In the genomic region with DNA sequence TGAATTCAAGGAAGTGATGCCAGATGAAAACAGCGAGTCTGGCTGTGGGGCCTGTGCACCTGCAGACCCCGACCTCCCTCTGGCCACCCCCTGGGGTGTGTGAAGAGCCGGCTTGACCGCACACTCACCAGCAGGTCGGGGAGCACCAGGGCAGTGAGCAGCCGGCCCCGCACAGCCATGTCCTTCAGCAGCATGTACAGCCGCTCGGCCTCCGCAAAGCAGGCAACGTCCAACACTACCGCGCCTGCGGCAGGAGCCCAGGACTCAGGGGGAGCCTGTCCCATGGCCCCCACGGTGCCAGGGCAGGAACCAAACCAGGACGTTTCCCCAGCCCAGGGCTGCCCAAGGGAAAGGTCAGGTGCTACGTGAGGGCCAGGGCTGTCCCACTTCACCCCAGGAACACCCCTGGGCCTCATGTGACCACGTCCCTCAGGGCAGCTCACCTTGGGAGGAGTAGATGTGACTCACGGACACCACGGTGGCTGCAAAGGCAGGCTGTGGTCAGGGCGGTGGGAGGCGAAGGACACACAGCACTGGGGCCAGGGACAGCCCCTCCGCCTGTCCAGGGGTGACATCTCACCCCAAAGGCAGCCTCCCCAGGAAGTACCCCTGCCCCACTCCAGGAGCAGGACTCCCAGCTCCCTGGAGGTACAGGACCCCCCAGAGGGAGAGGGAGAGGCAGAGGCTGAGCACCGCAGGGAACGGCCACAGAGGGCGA, we compare ENCODE assay signal across 19 cellular contexts. TPM values are rescaled to one million over a fixed set of nuclear protein-coding genes. Genes with fewer than 3 reads are reported as not detected.
A peak's percentile ranks its signal among the peaks of the same experiment; 100 is the strongest.
DNase-seq lines count a peak whose midpoint lies in the region; ATAC-seq, FAIRE-seq and TF ChIP-seq lines count a peak whose summit lies in the region.
"Had no signal": no experiment of that assay in that cellular context is flagged by ENCODE, and none has a peak within 500 bp of the region (broad histone marks: within the 10 kb centered on the region; RNA-seq: fewer than 3 reads in every experiment).

No MANE protein-coding gene starts in this region.

- in situ Hi-C loops in K562 (cut with MboI) = no loop called here

- no peak overlapping the region for H2BK15ac ChIP-seq in mesenchymal stem cell (ENCODE audit: low read depth, poor library complexity, severe bottlenecking)

- no peak overlapping the region for H3K27ac ChIP-seq in K562 (ENCODE audit: extremely low read depth, low read depth, low read length)
- no peak overlapping the region for H3K27ac ChIP-seq in osteoblast (ENCODE audit: low read depth, low read length)
- no peak overlapping the region for H3K27ac ChIP-seq in mesenchymal stem cell (ENCODE audit: low read length, poor library complexity, severe bottlenecking)
- H3K27ac ChIP-seq: GM23248 had no signal

- TF ChIP-seq RAD21 in K562 (CRISPR knock-in tag; conservative IDR thresholded peaks at IDR 0.05 in 1 of 2, IDR thresholded peaks at IDR 0.05 in 1 of 2) = no peak

- H3K9ac ChIP-seq in K562 (ENCODE audit: insufficient read depth in 1 of 2, low read depth in 2 of 2, low read length in 2 of 2) = no peak overlapping the region; a peak in 1 of 4 replicates
- H3K9ac ChIP-seq in mesenchymal stem cell (ENCODE audit: low read length) = no peak overlapping the region
- H3K9ac ChIP-seq: GM23248 had no signal

- H3K27me3 ChIP-seq in K562 (ENCODE audit: control insufficient read depth in 2 of 2, insufficient read depth in 2 of 2, low read length in 2 of 2) = no peaks in the 10 kb centered on the region
- no peaks in the 10 kb centered on the region for H3K27me3 ChIP-seq in osteoblast (ENCODE audit: insufficient read depth, low read length)
- H3K27me3 ChIP-seq in mesenchymal stem cell (ENCODE audit: control insufficient read depth in 1 of 2, insufficient read depth in 1 of 2, low read length in 2 of 2) = no peaks in the 10 kb centered on the region

- no peak overlapping the region for H3K27ac Mint-ChIP-seq in natural killer cell treated with Interleukin-12 subunit alpha and Interleukin-12 subunit beta and Interleukin-15 and Interleukin-18, amount 100 ng/mL, for 72 hours
- H3K27ac Mint-ChIP-seq in natural killer cell (no peak overlapping the region), osteocyte (ENCODE audit: unreplicated experiment) (no peak overlapping the region)
- H3K27ac Mint-ChIP-seq: CD14-positive monocyte; CD8-positive, alpha-beta T cell had no signal

- H2AK5ac ChIP-seq in mesenchymal stem cell (ENCODE audit: low read length, severe bottlenecking) = no peak overlapping the region

- H3K9me3 ChIP-seq in K562 (replicated peaks; ENCODE audit: control insufficient read depth, insufficient read depth, low read depth, low read length) (no peaks in the 10 kb centered on the region), osteoblast (ENCODE audit: low read depth, low read length) (no peaks in the 10 kb centered on the region), mesenchymal stem cell (ENCODE audit: control insufficient read depth, low read length) (no peaks in the 10 kb centered on the region)

- no peak overlapping the region for H2BK12ac ChIP-seq in mesenchymal stem cell (ENCODE audit: low read length in 2 of 2)

- H3K79me2 ChIP-seq in K562 (ENCODE audit: control insufficient read depth, insufficient read depth, low read length) (no peaks in the 10 kb centered on the region), osteoblast (ENCODE audit: insufficient read depth, low read length) (peaks cover 1% of the 10 kb centered on the region)

- H3K27me3 Mint-ChIP-seq in natural killer cell treated with Interleukin-12 subunit alpha and Interleukin-12 subunit beta and Interleukin-15 and Interleukin-18, amount 100 ng/mL, for 72 hours = no peaks in the 10 kb centered on the region
- no peaks in the 10 kb centered on the region for H3K27me3 Mint-ChIP-seq in natural killer cell (ENCODE audit: low read depth in 2 of 2)
- no peaks in the 10 kb centered on the region for H3K27me3 Mint-ChIP-seq in osteocyte (ENCODE audit: unreplicated experiment)

- H3K9me3 Mint-ChIP-seq in natural killer cell treated with Interleukin-12 subunit alpha and Interleukin-12 subunit beta and Interleukin-15 and Interleukin-18, amount 100 ng/mL, for 72 hours = no peaks in the 10 kb centered on the region
- H3K9me3 Mint-ChIP-seq in natural killer cell = no peaks in the 10 kb centered on the region
- H3K9me3 Mint-ChIP-seq in osteocyte (ENCODE audit: unreplicated experiment) = no peaks in the 10 kb centered on the region
- H3K9me3 Mint-ChIP-seq: CD14-positive monocyte; CD8-positive, alpha-beta T cell had no signal

- H3K4me2 ChIP-seq in K562 (ENCODE audit: insufficient read depth, low read length) (no peak overlapping the region), osteoblast (ENCODE audit: insufficient read depth, low read length) (no peak overlapping the region), mesenchymal stem cell (ENCODE audit: low read length, poor library complexity, severe bottlenecking) (no peak overlapping the region)

- no peak overlapping the region for H3K23ac ChIP-seq in mesenchymal stem cell (ENCODE audit: low read length in 2 of 2)

- POLR2A ChIA-PET in K562 (lab: Yijun Ruan, JAX) = interaction anchor here (0.7 kb wide), 1 partner anchor 58 kb away, joined by 3 read pairs; no protein-coding TSS in a partner anchor

- H4K20me1 ChIP-seq in K562 (replicated peaks; ENCODE audit: control insufficient read depth, insufficient read depth, low read length) = no peaks in the 10 kb centered on the region
- H4K20me1 ChIP-seq in osteoblast (ENCODE audit: insufficient read depth, low read length) = peaks cover 6% of the 10 kb centered on the region

- no peak overlapping the region for H3K4ac ChIP-seq in mesenchymal stem cell (ENCODE audit: low read depth in 1 of 2, low read length in 2 of 2)

- no peak overlapping the region for H2AFZ ChIP-seq in K562 (ENCODE audit: low read depth, low read length)
- H2AFZ ChIP-seq in osteoblast (ENCODE audit: low read length) = no peak overlapping the region
- H2AFZ ChIP-seq in mesenchymal stem cell (ENCODE audit: low read depth, low read length) = no peak overlapping the region
- H2AFZ ChIP-seq: GM23248 had no signal

- ATAC-seq in natural killer cell treated with Interleukin-12 subunit alpha and Interleukin-12 subunit beta and Interleukin-15 and Interleukin-18, amount 100 ng/mL, for 72 hours = no peak
- ATAC-seq in natural killer cell (no peak), K562 (no peak)
- ATAC-seq: CD8-positive, alpha-beta T cell; HCT116 had no signal

- H4K8ac ChIP-seq in mesenchymal stem cell (ENCODE audit: low read length) = no peak overlapping the region

- 80% methylated on average over 23 of the region's 26 CpGs for WGBS in K562 (ENCODE audit: insufficient coverage, low coverage, missing lambda C conversion rate)
- WGBS in mesenchymal stem cell = 91% methylated on average over 26 of the region's 26 CpGs

- CTCF ChIA-PET in K562 (lab: Yijun Ruan, JAX; ENCODE audit: low intra/inter-chr PET ratio) = no interaction called here

- intact Hi-C loops in natural killer cell (cut with micrococcal nuclease) (no loop called here), K562 (cut with micrococcal nuclease) (no loop called here)

- H3K14ac ChIP-seq in mesenchymal stem cell (ENCODE audit: low read length in 2 of 2) = no peak overlapping the region

- H3K18ac ChIP-seq in mesenchymal stem cell (ENCODE audit: low read depth in 1 of 2, low read length in 2 of 2) = no peak overlapping the region

- peaks cover 2 to 7% of the 10 kb centered on the region in 2 donors for H3K4me1 Mint-ChIP-seq in natural killer cell treated with Interleukin-12 subunit alpha and Interleukin-12 subunit beta and Interleukin-15 and Interleukin-18, amount 100 ng/mL, for 72 hours (ENCODE audit: low read depth in 2 of 2)
- H3K4me1 Mint-ChIP-seq in natural killer cell (peaks cover under 1 to 21% of the 10 kb centered on the region in 2 donors), osteocyte (ENCODE audit: unreplicated experiment) (no peaks in the 10 kb centered on the region)

- H2BK120ac ChIP-seq in mesenchymal stem cell (ENCODE audit: low read depth, low read length) = no peak overlapping the region

- peaks cover 23% of the 10 kb centered on the region; the same call in 1 of the 3 replicates for H3K36me3 ChIP-seq in K562 (ENCODE audit: control insufficient read depth, insufficient read depth, low read length)
- H3K36me3 ChIP-seq in osteoblast (ENCODE audit: insufficient read depth, low read length) = peaks cover 10% of the 10 kb centered on the region
- peaks cover 52 to 93% of the 10 kb centered on the region in 2 experiments for H3K36me3 ChIP-seq in mesenchymal stem cell (ENCODE audit: control insufficient read depth in 1 of 2, insufficient read depth in 2 of 2, low read depth in 1 of 2, low read length in 2 of 2)

- FAIRE-seq in K562 (lab: Jason Lieb, UNC) = no peak
- FAIRE-seq: D721Med, G401.6, GM12891, H54 had no signal

- H4K91ac ChIP-seq in mesenchymal stem cell (ENCODE audit: low read length) = no peak overlapping the region

- peaks cover 10% of the 10 kb centered on the region for H3K79me1 ChIP-seq in mesenchymal stem cell (replicated peaks; ENCODE audit: low read length, poor library complexity, severe bottlenecking)

- TF ChIP-seq EP300 in K562 (IDR thresholded peaks at IDR 0.05; ENCODE audit: low read length) = no peak

- H2BK5ac ChIP-seq in mesenchymal stem cell (ENCODE audit: low read depth, low read length, poor library complexity, severe bottlenecking) = no peak overlapping the region

- no peak for TF ChIP-seq POLR2A in K562 (conservative IDR thresholded peaks at IDR 0.05)

- H3K4me1 ChIP-seq in K562 (replicated peaks in 1 of 2; ENCODE audit: control insufficient read depth in 2 of 2, insufficient read depth in 2 of 2, low read length in 2 of 2) (peaks cover 0 to 47% of the 10 kb centered on the region in 2 experiments; a peak in 2 of 5 replicates), osteoblast (ENCODE audit: insufficient read depth, low read length) (no peaks in the 10 kb centered on the region), mesenchymal stem cell (ENCODE audit: control insufficient read depth, insufficient read depth, low read depth, low read length) (peaks cover 21% of the 10 kb centered on the region)

- no TSS peak for BruUV-seq in K562 (replicated peaks; lab: Mats Ljungman, UMichigan)

- no peak overlapping the region for H3K4me3 Mint-ChIP-seq in natural killer cell treated with Interleukin-12 subunit alpha and Interleukin-12 subunit beta and Interleukin-15 and Interleukin-18, amount 100 ng/mL, for 72 hours
- H3K4me3 Mint-ChIP-seq in natural killer cell = no peak overlapping the region
- H3K4me3 Mint-ChIP-seq in osteocyte (ENCODE audit: unreplicated experiment) = no peak overlapping the region
- H3K4me3 Mint-ChIP-seq: CD14-positive monocyte; CD8-positive, alpha-beta T cell had no signal

- H3K9me1 ChIP-seq in K562 (ENCODE audit: control insufficient read depth, insufficient read depth, low read length) = no peaks in the 10 kb centered on the region

- H3K4me3 ChIP-seq in K562 (no peak overlapping the region), osteoblast (ENCODE audit: insufficient read depth, low read length) (no peak overlapping the region), mesenchymal stem cell (ENCODE audit: insufficient read depth in 1 of 2, low read depth in 1 of 2, low read length in 2 of 2) (no peak overlapping the region)
- H3K4me3 ChIP-seq: GM23248 had no signal

- peak; percentile 58 for DNase-seq in natural killer cell treated with Interleukin-12 subunit alpha and Interleukin-12 subunit beta and Interleukin-15 and Interleukin-18, amount 100 ng/mL, for 72 hours (ENCODE audit: low spot score)
- DNase-seq in natural killer cell (no peak), K562 (ENCODE audit: extremely low read depth in 1 of 4, low spot score in 3 of 4) (no peak), osteoblast (ENCODE audit: insufficient read length, low spot score, missing footprints) (peak; percentile 88), mesenchymal stem cell (no peak), osteocyte (ENCODE audit: extremely low spot score, unreplicated experiment) (no peak)
- DNase-seq: CD8-positive, alpha-beta T cell; COR-L47; DMS153; DMS79 treated with DMSO at 0.1 percent for 48 hours; EL; GM23248 had no signal

- no peaks in the 10 kb centered on the region for H3K36me3 Mint-ChIP-seq in natural killer cell treated with Interleukin-12 subunit alpha and Interleukin-12 subunit beta and Interleukin-15 and Interleukin-18, amount 100 ng/mL, for 72 hours
- H3K36me3 Mint-ChIP-seq in natural killer cell = no peaks in the 10 kb centered on the region
- no peaks in the 10 kb centered on the region for H3K36me3 Mint-ChIP-seq in osteocyte (ENCODE audit: unreplicated experiment)

- TF ChIP-seq CTCF in natural killer cell (IDR thresholded peaks at IDR 0.05) (no peak), K562 (IDR thresholded peaks at IDR 0.05 in 2 of 3, conservative IDR thresholded peaks at IDR 0.05 in 1 of 3; ENCODE audit: insufficient read depth in 2 of 3, low read depth in 1 of 3, low read length in 3 of 3) (0 out of 6 replicates have a peak, but pooled peaks of 1 of the 3 experiments have one; percentile 2), osteoblast (IDR thresholded peaks at IDR 0.05; ENCODE audit: extremely low read depth, low read depth, low read length) (no peak), osteocyte (IDR thresholded peaks at IDR 0.05) (no peak)

RNA-seq across cellular contexts. Expression of gene DGKQ, which starts 8.2 kb away (rescaled TPM):
- 10 to 100 TPM; 15.4 to 19.6 TPM for total RNA-seq in natural killer cell treated with Interleukin-12 subunit alpha and Interleukin-12 subunit beta and Interleukin-15 and Interleukin-18, amount 100 ng/mL, for 72 hours
- total RNA-seq in natural killer cell (10 to 100 TPM; 64.2 to 79.5 (median 65.2) TPM), K562 (2014; rRNA removed) (17.0 and 19.1 TPM in 2 replicates), K562 (2014; rRNA removed; fragmentation: Illumina TruSeq; extraction: Trizol) (1.2 and 1.7 TPM in 2 replicates), K562 (2015; rRNA removed; fragmentation: Illumina TruSeq; extraction: Trizol) (6.1 and 6.3 TPM in 2 replicates), K562 (2021) (18.4 and 22.0 TPM in 2 replicates), osteoblast (10.3 and 15.2 TPM in 2 replicates), osteocyte (17.9 and 18.5 TPM in 2 replicates)
- total RNA-seq in K562 (2011; cell fraction: chromatin; rRNA removed; ENCODE audit: low replicate concordance) = 27.1 and 96.1 TPM in 2 replicates
- 70.2 and 86.6 TPM in 2 replicates for total RNA-seq in K562 (2011; cell fraction: nucleolus; rRNA removed)
- total RNA-seq in K562 (2011; cell fraction: nucleoplasm; rRNA removed) = 28.7 and 35.0 TPM in 2 replicates
- polyA plus RNA-seq in K562 (2011; rRNA removed) (5.6 and 6.8 TPM in 2 replicates), K562 (2014; fragmentation: Illumina TruSeq; extraction: Trizol) (2.6 and 7.3 TPM in 2 replicates), K562 (2014; fragmentation: Nextera tagmentation; extraction: Ambion mirVana) (under 1 TPM; 0.17 to 0.27 TPM), K562 (2014; rRNA removed) (15.3 and 15.7 TPM in 2 replicates)
- 5.6 and 16.4 TPM in 2 replicates for polyA plus RNA-seq in K562 (2011; cell fraction: cytosol; rRNA removed)
- polyA plus RNA-seq in K562 (2011; cell fraction: nucleus; rRNA removed) = 86.6 and 144 TPM in 2 replicates
- 13.1 and 23.6 TPM in 2 replicates for polyA plus RNA-seq in K562 (2012)
- polyA minus RNA-seq in K562 (2011; rRNA and poly(A)+ RNA removed) = 1.9 and 2.5 TPM in 2 replicates
- 5.5 and 7.7 TPM in 2 replicates for polyA minus RNA-seq in K562 (2011; cell fraction: cytosol; rRNA and poly(A)+ RNA removed)
- 17.1 and 17.2 TPM in 2 replicates for polyA minus RNA-seq in K562 (2011; cell fraction: nucleus; rRNA and poly(A)+ RNA removed)
- 5.2 TPM for polyA plus RNA-seq in mesenchymal stem cell (2013, experiment 1 of 2)
- 5.1 TPM for polyA plus RNA-seq in mesenchymal stem cell (2013, experiment 2 of 2)

RNA-seq across cellular contexts. Expression of gene IDUA, which starts 21.6 kb away (rescaled TPM):
- total RNA-seq in natural killer cell treated with Interleukin-12 subunit alpha and Interleukin-12 subunit beta and Interleukin-15 and Interleukin-18, amount 100 ng/mL, for 72 hours = 10 to 100 TPM; 15.7 to 17.5 TPM
- total RNA-seq in natural killer cell (10 to 100 TPM; 38.7 to 43.6 (median 43.0) TPM), K562 (2014; rRNA removed) (9.9 and 10.1 TPM in 2 replicates), K562 (2014; rRNA removed; fragmentation: Illumina TruSeq; extraction: Trizol) (0.26 and 0.69 TPM in 2 replicates), K562 (2015; rRNA removed; fragmentation: Illumina TruSeq; extraction: Trizol) (3.1 and 4.8 TPM in 2 replicates), K562 (2021) (13.6 and 16.1 TPM in 2 replicates), osteoblast (23.0 and 26.4 TPM in 2 replicates), osteocyte (58.0 and 67.8 TPM in 2 replicates)
- 7.8 and 35.6 TPM in 2 replicates for total RNA-seq in K562 (2011; cell fraction: chromatin; rRNA removed; ENCODE audit: low replicate concordance)
- 35.8 and 36.4 TPM in 2 replicates for total RNA-seq in K562 (2011; cell fraction: nucleolus; rRNA removed)
- total RNA-seq in K562 (2011; cell fraction: nucleoplasm; rRNA removed) = 12.5 and 18.8 TPM in 2 replicates
- polyA plus RNA-seq in K562 (2011; rRNA removed) (1.2 and 2.2 TPM in 2 replicates), K562 (2014; fragmentation: Illumina TruSeq; extraction: Trizol) (0.30 and 1.2 TPM in 2 replicates), K562 (2014; fragmentation: Nextera tagmentation; extraction: Ambion mirVana) (under 1 TPM; 0.04 to 0.13 TPM), K562 (2014; rRNA removed) (11.2 and 14.1 TPM in 2 replicates)
- polyA plus RNA-seq in K562 (2011; cell fraction: cytosol; rRNA removed) = 0.90 and 2.8 TPM in 2 replicates
- 34.5 and 72.8 TPM in 2 replicates for polyA plus RNA-seq in K562 (2011; cell fraction: nucleus; rRNA removed)
- polyA plus RNA-seq in K562 (2012) = 9.8 and 26.2 TPM in 2 replicates
- polyA minus RNA-seq in K562 (2011; rRNA and poly(A)+ RNA removed) = 0.36 and 0.70 TPM in 2 replicates
- 7.3 and 13.7 TPM in 2 replicates for polyA minus RNA-seq in K562 (2011; cell fraction: cytosol; rRNA and poly(A)+ RNA removed)
- 10.0 and 12.1 TPM in 2 replicates for polyA minus RNA-seq in K562 (2011; cell fraction: nucleus; rRNA and poly(A)+ RNA removed)
- polyA plus RNA-seq in mesenchymal stem cell (2013, experiment 1 of 2) = 14.5 TPM
- polyA plus RNA-seq in mesenchymal stem cell (2013, experiment 2 of 2) = 13.8 TPM

RNA-seq across cellular contexts. Expression of gene SLC26A1, which starts 28.0 kb away (rescaled TPM):
- under 1 TPM in 1 of 2 donors, not detected in 1; 0.88 TPM for total RNA-seq in natural killer cell treated with Interleukin-12 subunit alpha and Interleukin-12 subunit beta and Interleukin-15 and Interleukin-18, amount 100 ng/mL, for 72 hours
- total RNA-seq in natural killer cell = under 1 TPM; 0.19 to 0.80 (median 0.61) TPM
- 5.5 and 11.7 TPM in 2 replicates for total RNA-seq in K562 (2011; cell fraction: chromatin; rRNA removed; ENCODE audit: low replicate concordance)
- 8.4 and 9.3 TPM in 2 replicates for total RNA-seq in K562 (2011; cell fraction: nucleolus; rRNA removed)
- 4.1 and 4.2 TPM in 2 replicates for total RNA-seq in K562 (2011; cell fraction: nucleoplasm; rRNA removed)
- total RNA-seq in K562 (2014; rRNA removed) = 1.6 TPM in 2 replicates
- total RNA-seq in K562 (2014; rRNA removed; fragmentation: Illumina TruSeq; extraction: Trizol) = 0.40 and 0.96 TPM in 2 replicates
- total RNA-seq in K562 (2015; rRNA removed; fragmentation: Illumina TruSeq; extraction: Trizol) = 1.8 and 2.2 TPM in 2 replicates
- 3.1 and 4.2 TPM in 2 replicates for total RNA-seq in K562 (2021)
- polyA plus RNA-seq in K562 (2011; rRNA removed) = 0.95 and 2.0 TPM in 2 replicates
- polyA plus RNA-seq in K562 (2011; cell fraction: cytosol; rRNA removed) = 1.0 and 2.7 TPM in 2 replicates
- 9.1 and 12.1 TPM in 2 replicates for polyA plus RNA-seq in K562 (2011; cell fraction: nucleus; rRNA removed)
- 4.4 and 8.2 TPM in 2 replicates for polyA plus RNA-seq in K562 (2012)
- 0.56 and 0.69 TPM in 2 replicates for polyA plus RNA-seq in K562 (2014; fragmentation: Illumina TruSeq; extraction: Trizol)
- polyA plus RNA-seq in K562 (2014; fragmentation: Nextera tagmentation; extraction: Ambion mirVana) = under 1 TPM; 0.11 to 0.24 TPM
- 1.4 and 2.1 TPM in 2 replicates for polyA plus RNA-seq in K562 (2014; rRNA removed)
- 0.51 and 0.74 TPM in 2 replicates for polyA minus RNA-seq in K562 (2011; rRNA and poly(A)+ RNA removed)
- polyA minus RNA-seq in K562 (2011; cell fraction: cytosol; rRNA and poly(A)+ RNA removed) = 1.7 TPM in 2 replicates
- 3.9 and 6.3 TPM in 2 replicates for polyA minus RNA-seq in K562 (2011; cell fraction: nucleus; rRNA and poly(A)+ RNA removed)
- total RNA-seq in osteoblast = 0.36 and 0.59 TPM in 2 replicates
- polyA plus RNA-seq in mesenchymal stem cell (2013, experiment 1 of 2) = 0.15 TPM
- 0.26 TPM for polyA plus RNA-seq in mesenchymal stem cell (2013, experiment 2 of 2)
- total RNA-seq in osteocyte = 0.78 and 0.83 TPM in 2 replicates
- polyA plus RNA-seq: BJ had no signal

RNA-seq across cellular contexts. Expression of gene TMEM175, which starts 32.9 kb away (rescaled TPM):
- total RNA-seq in natural killer cell treated with Interleukin-12 subunit alpha and Interleukin-12 subunit beta and Interleukin-15 and Interleukin-18, amount 100 ng/mL, for 72 hours = 10 to 100 TPM; 26.5 to 29.2 TPM
- total RNA-seq in natural killer cell (10 to 100 TPM; 72.8 to 79.8 (median 73.2) TPM), K562 (2014; rRNA removed) (14.9 and 17.7 TPM in 2 replicates), K562 (2014; rRNA removed; fragmentation: Illumina TruSeq; extraction: Trizol) (2.4 and 3.7 TPM in 2 replicates), K562 (2015; rRNA removed; fragmentation: Illumina TruSeq; extraction: Trizol) (9.4 and 9.5 TPM in 2 replicates), K562 (2021) (13.8 and 16.9 TPM in 2 replicates), osteoblast (12.4 and 13.8 TPM in 2 replicates), osteocyte (37.2 and 39.7 TPM in 2 replicates)
- total RNA-seq in K562 (2011; cell fraction: chromatin; rRNA removed; ENCODE audit: low replicate concordance) = 55.5 and 132 TPM in 2 replicates
- 80.9 and 84.2 TPM in 2 replicates for total RNA-seq in K562 (2011; cell fraction: nucleolus; rRNA removed)
- 71.0 and 82.0 TPM in 2 replicates for total RNA-seq in K562 (2011; cell fraction: nucleoplasm; rRNA removed)
- polyA plus RNA-seq in K562 (2011; rRNA removed) (11.4 and 28.9 TPM in 2 replicates), K562 (2014; fragmentation: Illumina TruSeq; extraction: Trizol) (8.5 and 21.5 TPM in 2 replicates), K562 (2014; fragmentation: Nextera tagmentation; extraction: Ambion mirVana) (under 1 TPM; 0.13 to 0.18 TPM), K562 (2014; rRNA removed) (22.5 and 30.9 TPM in 2 replicates)
- polyA plus RNA-seq in K562 (2011; cell fraction: cytosol; rRNA removed) = 31.2 and 37.1 TPM in 2 replicates
- polyA plus RNA-seq in K562 (2011; cell fraction: nucleus; rRNA removed) = 373 and 570 TPM in 2 replicates
- polyA plus RNA-seq in K562 (2012) = 18.3 and 42.2 TPM in 2 replicates
- polyA minus RNA-seq in K562 (2011; rRNA and poly(A)+ RNA removed) = 7.2 and 7.6 TPM in 2 replicates
- 8.2 and 14.5 TPM in 2 replicates for polyA minus RNA-seq in K562 (2011; cell fraction: cytosol; rRNA and poly(A)+ RNA removed)
- polyA minus RNA-seq in K562 (2011; cell fraction: nucleus; rRNA and poly(A)+ RNA removed) = 27.3 and 30.2 TPM in 2 replicates
- polyA plus RNA-seq in mesenchymal stem cell (2013, experiment 1 of 2) = 20.5 TPM
- 23.0 TPM for polyA plus RNA-seq in mesenchymal stem cell (2013, experiment 2 of 2)

RNA-seq across cellular contexts. Expression of gene GAK, which starts 33.1 kb away (rescaled TPM):
- 100 to 1,000 TPM; 168 to 234 TPM for total RNA-seq in natural killer cell treated with Interleukin-12 subunit alpha and Interleukin-12 subunit beta and Interleukin-15 and Interleukin-18, amount 100 ng/mL, for 72 hours
- total RNA-seq in natural killer cell (100 to 1,000 TPM; 349 to 358 (median 349) TPM), K562 (2014; rRNA removed) (102 and 105 TPM in 2 replicates), K562 (2014; rRNA removed; fragmentation: Illumina TruSeq; extraction: Trizol) (10.4 and 12.6 TPM in 2 replicates), K562 (2015; rRNA removed; fragmentation: Illumina TruSeq; extraction: Trizol) (28.4 and 35.4 TPM in 2 replicates), K562 (2021) (94.1 and 101 TPM in 2 replicates), osteoblast (45.7 and 48.9 TPM in 2 replicates), osteocyte (76.7 and 93.8 TPM in 2 replicates)
- total RNA-seq in K562 (2011; cell fraction: chromatin; rRNA removed; ENCODE audit: low replicate concordance) = 336 and 571 TPM in 2 replicates
- 202 and 228 TPM in 2 replicates for total RNA-seq in K562 (2011; cell fraction: nucleolus; rRNA removed)
- total RNA-seq in K562 (2011; cell fraction: nucleoplasm; rRNA removed) = 235 and 247 TPM in 2 replicates
- polyA plus RNA-seq in K562 (2011; rRNA removed) (14.9 and 22.4 TPM in 2 replicates), K562 (2014; fragmentation: Illumina TruSeq; extraction: Trizol) (16.2 and 38.2 TPM in 2 replicates), K562 (2014; fragmentation: Nextera tagmentation; extraction: Ambion mirVana) (1 to 10 TPM; 1.3 to 2.1 TPM), K562 (2014; rRNA removed) (51.9 and 83.2 TPM in 2 replicates)
- 17.2 and 40.3 TPM in 2 replicates for polyA plus RNA-seq in K562 (2011; cell fraction: cytosol; rRNA removed)
- polyA plus RNA-seq in K562 (2011; cell fraction: nucleus; rRNA removed) = 79.9 and 106 TPM in 2 replicates
- polyA plus RNA-seq in K562 (2012) = 48.5 and 55.0 TPM in 2 replicates
- polyA minus RNA-seq in K562 (2011; rRNA and poly(A)+ RNA removed) = 51.4 and 78.3 TPM in 2 replicates
- polyA minus RNA-seq in K562 (2011; cell fraction: cytosol; rRNA and poly(A)+ RNA removed) = 37.3 and 39.5 TPM in 2 replicates
- 43.2 and 50.9 TPM in 2 replicates for polyA minus RNA-seq in K562 (2011; cell fraction: nucleus; rRNA and poly(A)+ RNA removed)
- 65.4 TPM for polyA plus RNA-seq in mesenchymal stem cell (2013, experiment 1 of 2)
- 63.5 TPM for polyA plus RNA-seq in mesenchymal stem cell (2013, experiment 2 of 2)

Comparison
In these comparisons a context has a peak if more than half of its experiments do, and no peak if none do; other contexts are left out.
1. DNase-seq: peak in natural killer cell treated with Interleukin-12 subunit alpha and Interleukin-12 subunit beta and Interleukin-15 and Interleukin-18, amount 100 ng/mL, for 72 hours (single experiment) and osteoblast (single experiment); none in natural killer cell (single experiment), K562 (0 of 4), mesenchymal stem cell (single experiment) and osteocyte (single experiment).